ENCODE assay signal across 13 cellular contexts in the genomic region with DNA sequence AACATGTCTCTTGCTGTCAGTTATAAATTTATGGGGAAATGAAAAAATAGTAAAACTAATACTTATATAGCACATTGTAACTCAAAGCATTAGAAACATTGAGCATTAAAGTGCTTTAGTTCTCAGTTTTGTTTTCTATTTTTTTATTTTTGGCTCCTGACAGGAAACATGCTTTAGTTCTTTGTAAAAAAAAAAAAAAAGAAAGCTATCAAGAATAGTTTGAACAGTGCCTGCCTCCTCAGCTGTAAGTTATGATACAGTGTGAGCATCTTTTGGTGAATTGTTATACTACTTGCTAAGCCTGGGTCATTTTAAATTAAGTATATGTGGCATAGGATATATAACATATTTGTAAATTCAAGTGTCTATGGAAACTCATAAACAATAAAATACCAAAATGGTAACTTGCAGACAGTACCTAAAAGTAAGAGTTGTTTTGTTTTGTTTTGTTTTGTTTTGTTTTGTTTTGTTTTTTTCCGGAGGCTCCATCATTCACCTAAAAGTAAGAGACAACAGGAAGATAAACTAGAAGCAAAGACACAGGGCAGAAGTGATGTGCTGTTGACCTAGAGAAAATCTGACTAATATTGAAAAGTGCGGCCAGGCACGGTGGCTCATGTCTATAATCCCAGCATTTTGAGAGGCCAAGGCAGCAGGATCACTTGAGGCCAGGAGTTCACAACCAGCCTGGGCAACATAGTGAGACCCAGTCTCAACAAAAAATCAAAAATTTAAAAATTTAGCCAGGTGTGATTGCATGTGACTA. TPM values are rescaled to one million over a fixed set of nuclear protein-coding genes. Genes with fewer than 3 reads are reported as not detected.
DNase-seq lines count a peak whose midpoint lies in the region; ATAC-seq, FAIRE-seq and TF ChIP-seq lines count a peak whose summit lies in the region.
"Had no signal": no experiment of that assay in that cellular context is flagged by ENCODE, and none has a peak within 500 bp of the region (broad histone marks: within the 10 kb centered on the region; RNA-seq: fewer than 3 reads in every experiment).

No MANE protein-coding gene starts in this region.

- no peaks in the 10 kb centered on the region for H3K9me3 ChIP-seq in SU-DHL-6 (ENCODE audit: insufficient read depth, low read length)

- TF ChIP-seq CTCF in SU-DHL-6 (IDR thresholded peaks at IDR 0.05; ENCODE audit: insufficient read depth, low read length, poor library complexity, severe bottlenecking), result no peak

- peak; percentile 73 for FAIRE-seq in GM18507 (lab: Jason Lieb, UNC)

- H3K79me2 ChIP-seq in SU-DHL-6 (ENCODE audit: insufficient read depth, low read length), result no peaks in the 10 kb centered on the region

- peak overlapping the region; percentile 14 for H3K4me3 ChIP-seq in SU-DHL-6 (ENCODE audit: insufficient read depth, low read length, poor library complexity, severe bottlenecking)

- no peak overlapping the region for H2AFZ ChIP-seq in SU-DHL-6 (ENCODE audit: low read depth, low read length, severe bottlenecking)

- no peaks in the 10 kb centered on the region for H3K36me3 ChIP-seq in SU-DHL-6 (ENCODE audit: low read length)

- no peak for DNase-seq in GM18507 (ENCODE audit: extremely low spot score, insufficient read length, low read depth)
- no peak for DNase-seq in stimulated activated naive CD8-positive, alpha-beta T cell treated with anti-CD3 and anti-CD28 coated beads, Interleukin-15, amount 100 ng/mL, for 72 hours
- DNase-seq in AG20443 (ENCODE audit: low spot score), result no peak
- DNase-seq in HT-29 (ENCODE audit: low spot score), result no peak
- DNase-seq in LoVo (ENCODE audit: low spot score), result no peak
- DNase-seq: activated T-cell treated with anti-CD3 and anti-CD28 coated beads for 4 hours, EL, left ventricle myocardium superior, NCI-H1694, substantia nigra had no signal

- H4K20me1 ChIP-seq in SU-DHL-6 (ENCODE audit: low read depth, low read length), result no peaks in the 10 kb centered on the region

- peak overlapping the region; percentile 75 for H3K4me2 ChIP-seq in SU-DHL-6 (ENCODE audit: low read depth, low read length, poor library complexity, severe bottlenecking)

- H3K4me3 Mint-ChIP-seq in stimulated activated naive CD8-positive, alpha-beta T cell treated with anti-CD3 and anti-CD28 coated beads, Interleukin-15, amount 100 ng/mL, for 72 hours, result no peak overlapping the region

- no peaks in the 10 kb centered on the region for H3K9me2 ChIP-seq in SU-DHL-6 (replicated peaks; ENCODE audit: insufficient read depth, low read length)

- no peak overlapping the region for H3K27ac Mint-ChIP-seq in stimulated activated naive CD8-positive, alpha-beta T cell treated with anti-CD3 and anti-CD28 coated beads, Interleukin-15, amount 100 ng/mL, for 72 hours

- H3K9me3 Mint-ChIP-seq in stimulated activated naive CD8-positive, alpha-beta T cell treated with anti-CD3 and anti-CD28 coated beads, Interleukin-15, amount 100 ng/mL, for 72 hours, result no peaks in the 10 kb centered on the region

- ATAC-seq in GM21367 (IDR thresholded peaks at IDR 0.05; ENCODE audit: unreplicated experiment), result peak; percentile 34
- ATAC-seq in HG02981 (IDR thresholded peaks at IDR 0.05; ENCODE audit: unreplicated experiment), result peak; percentile 34
- no peak for ATAC-seq in stimulated activated naive CD8-positive, alpha-beta T cell treated with anti-CD3 and anti-CD28 coated beads, Interleukin-15, amount 100 ng/mL, for 72 hours
- ATAC-seq: left ventricle myocardium superior had no signal

- no peaks in the 10 kb centered on the region for H3K27me3 Mint-ChIP-seq in stimulated activated naive CD8-positive, alpha-beta T cell treated with anti-CD3 and anti-CD28 coated beads, Interleukin-15, amount 100 ng/mL, for 72 hours

- peak overlapping the region; percentile 95 for H3K27ac ChIP-seq in SU-DHL-6 (ENCODE audit: low read depth, low read length)

- H3K9ac ChIP-seq in SU-DHL-6 (ENCODE audit: low read length), result peak overlapping the region; percentile 44

- peaks cover 23% of the 10 kb centered on the region for H3F3A ChIP-seq in SU-DHL-6 (ENCODE audit: insufficient read depth)

- no peaks in the 10 kb centered on the region for H3K27me3 ChIP-seq in SU-DHL-6 (ENCODE audit: low read length)

- H3K4me1 Mint-ChIP-seq in stimulated activated naive CD8-positive, alpha-beta T cell treated with anti-CD3 and anti-CD28 coated beads, Interleukin-15, amount 100 ng/mL, for 72 hours, result peaks cover 6% of the 10 kb centered on the region

RNA-seq across cellular contexts. Expression of a gene that starts 5.4 kb away (rescaled TPM):
- total RNA-seq in HT-29 (2014; rRNA removed; shearing (Covaris generic)), result 4.6 and 6.1 TPM in 2 replicates

RNA-seq across cellular contexts. Expression of a gene that starts 7.9 kb away (rescaled TPM):
- total RNA-seq in HT-29 (2014; rRNA removed; shearing (Covaris generic)), result not detected in 2 replicates
